9 cellular contexts compared by ENCODE assay signal in genomic region chr14:54882521-54882920, GRCh38. TPM values are rescaled to one million over a fixed set of nuclear protein-coding genes. Genes with fewer than 3 reads are reported as not detected.
DNase-seq lines count a peak whose midpoint lies in the region; ATAC-seq and TF ChIP-seq lines count a peak whose summit lies in the region.
"Had no signal": no experiment of that assay in that cellular context is flagged by ENCODE, and none has a peak within 500 bp of the region (broad histone marks: within the 10 kb centered on the region; RNA-seq: fewer than 3 reads in every experiment).

No MANE protein-coding gene starts in this region.

- H3K27me3 ChIP-seq in heart left ventricle, result no peaks in the 10 kb centered on the region

- H3K27me3 Mint-ChIP-seq in activated CD4-positive, alpha-beta T cell treated with anti-CD3 and anti-CD28 coated beads, Interleukin-2, amount 10 ng/mL, durations not matched to agents 24 days and 14 days, result no peaks in the 10 kb centered on the region
- H3K27me3 Mint-ChIP-seq in activated B cell treated with CpG ODN at 0.5 μM for 24 hours, result no peaks in the 10 kb centered on the region
- no peaks in the 10 kb centered on the region for H3K27me3 Mint-ChIP-seq in stimulated activated naive B cell treated with anti-CD40 and anti-IgM and Interleukin-4, amounts not matched to agents 10 μg/mL and 1 μg/mL and 100 μg/mL, for 72 hours

- TF ChIP-seq CTCF in activated B cell treated with CpG ODN at 0.5 μM for 24 hours (IDR thresholded peaks at IDR 0.05) (no peak), heart left ventricle (IDR thresholded peaks at IDR 0.05) (no peak)

- peak overlapping the region in 4 of 12 donors; percentile 47 to 55 (median 52) for H3K4me3 ChIP-seq in heart left ventricle

- peaks cover 16% of the 10 kb centered on the region for H3K36me3 Mint-ChIP-seq in activated CD4-positive, alpha-beta T cell treated with anti-CD3 and anti-CD28 coated beads, Interleukin-2, amount 10 ng/mL, durations not matched to agents 24 days and 14 days (ENCODE audit: low read depth)
- H3K36me3 Mint-ChIP-seq in activated B cell treated with CpG ODN at 0.5 μM for 24 hours (ENCODE audit: low read depth), result peaks cover 3% of the 10 kb centered on the region
- peaks cover 0 to 1% of the 10 kb centered on the region in 2 donors for H3K36me3 Mint-ChIP-seq in stimulated activated naive B cell treated with anti-CD40 and anti-IgM and Interleukin-4, amounts not matched to agents 10 μg/mL and 1 μg/mL and 100 μg/mL, for 72 hours

- DNase-seq in activated CD4-positive, alpha-beta T cell treated with anti-CD3 and anti-CD28 coated beads, Interleukin-2, amount 10 ng/mL, durations not matched to agents 24 days and 14 days, result no peak
- no peak for DNase-seq in activated CD4-positive, alpha-beta T cell treated with anti-CD3 and anti-CD28 coated beads, Interleukin-2, amount 50 U/mL, for 1 hour
- DNase-seq in activated B cell treated with CpG ODN at 0.5 μM for 24 hours (no peak), heart left ventricle (no peak), NCI-H345 treated with DMSO at 0.1 percent for 48 hours (lab: John Stamatoyannopoulos, UW; ENCODE audit: unreplicated experiment) (no peak), MV-4-11 (lab: John Stamatoyannopoulos, UW) (no peak)
- DNase-seq in stimulated activated naive B cell treated with anti-CD40 and anti-IgM and Interleukin-4, amounts not matched to agents 10 μg/mL and 1 μg/mL and 100 μg/mL, for 72 hours, result no peak
- DNase-seq: stimulated activated CD4-positive, alpha-beta T cell treated with anti-CD3 and anti-CD28 coated beads, Interleukin-1b, Interleukin-23, amount 100 ng/mL, for 48 hours had no signal

- H3K36me3 ChIP-seq in heart left ventricle, result peaks cover 0 to 6% (median 0%) of the 10 kb centered on the region in 9 donors

- no peaks in the 10 kb centered on the region for H3K9me3 ChIP-seq in heart left ventricle

- CTCF ChIA-PET in activated B cell treated with CpG ODN at 0.5 μM for 24 hours (lab: Charles Lee), result interaction anchor here (1.4 to 2.3 kb wide), 5 partner anchors 8 to 25 kb away, joined by 4 to 14 read pairs (median 8); partner anchors contain the start of gene GCH1

- 67 to 87% (median 77%) methylated on average over 6 of the region's 6 CpGs for WGBS in heart left ventricle, 4 donors

- ATAC-seq in activated B cell treated with CpG ODN at 0.5 μM for 24 hours (ENCODE audit: low read depth) (no peak), heart left ventricle (peak in 2 of 4 donors; percentile 7 to 25), GM21515 (IDR thresholded peaks at IDR 0.05; ENCODE audit: unreplicated experiment) (no peak)
- ATAC-seq in stimulated activated naive B cell treated with anti-CD40 and anti-IgM and Interleukin-4, amounts not matched to agents 10 μg/mL and 1 μg/mL and 100 μg/mL, for 72 hours (replicated peaks), result no peak

- POLR2A ChIA-PET in activated B cell treated with CpG ODN at 0.5 μM for 24 hours (lab: Charles Lee), result interaction anchor here (0.7 to 2.2 kb wide), 6 partner anchors 16 to 315 kb away, joined by 3 to 8 read pairs (median 4); partner anchors contain the start of genes SAMD4A, SOCS4 and WDHD1

- no peaks in the 10 kb centered on the region for H3K9me3 Mint-ChIP-seq in activated CD4-positive, alpha-beta T cell treated with anti-CD3 and anti-CD28 coated beads, Interleukin-2, amount 10 ng/mL, durations not matched to agents 24 days and 14 days
- no peaks in the 10 kb centered on the region for H3K9me3 Mint-ChIP-seq in activated B cell treated with CpG ODN at 0.5 μM for 24 hours
- no peaks in the 10 kb centered on the region for H3K9me3 Mint-ChIP-seq in stimulated activated naive B cell treated with anti-CD40 and anti-IgM and Interleukin-4, amounts not matched to agents 10 μg/mL and 1 μg/mL and 100 μg/mL, for 72 hours

- peak overlapping the region in 11 of 12 donors; percentile 48 to 91 (median 75) for H3K27ac ChIP-seq in heart left ventricle

- intact Hi-C loops in activated CD4-positive, alpha-beta T cell treated with anti-CD3 and anti-CD28 coated beads, Interleukin-2, amount 10 ng/mL, durations not matched to agents 24 days and 14 days (cut with micrococcal nuclease), result loop anchor here (1.0 kb wide), 1 partner anchor 11 kb away; no protein-coding TSS in a partner anchor
- intact Hi-C loops in activated B cell treated with CpG ODN at 0.5 μM for 24 hours (cut with micrococcal nuclease), result loop anchor here (1.0 kb wide), 2 partner anchors 8 to 24 kb away; no protein-coding TSS in a partner anchor
- intact Hi-C loops in heart left ventricle (cut with DNase I), result no loop called here

- no peak for TF ChIP-seq POLR2A in heart left ventricle (IDR thresholded peaks at IDR 0.05)

- H3K4me1 Mint-ChIP-seq in activated CD4-positive, alpha-beta T cell treated with anti-CD3 and anti-CD28 coated beads, Interleukin-2, amount 10 ng/mL, durations not matched to agents 24 days and 14 days, result peaks cover 44% of the 10 kb centered on the region
- H3K4me1 Mint-ChIP-seq in activated B cell treated with CpG ODN at 0.5 μM for 24 hours, result peaks cover 28% of the 10 kb centered on the region
- peaks cover 12 to 35% of the 10 kb centered on the region in 2 donors for H3K4me1 Mint-ChIP-seq in stimulated activated naive B cell treated with anti-CD40 and anti-IgM and Interleukin-4, amounts not matched to agents 10 μg/mL and 1 μg/mL and 100 μg/mL, for 72 hours

- peak overlapping the region; percentile 83 for H3K4me3 Mint-ChIP-seq in activated CD4-positive, alpha-beta T cell treated with anti-CD3 and anti-CD28 coated beads, Interleukin-2, amount 10 ng/mL, durations not matched to agents 24 days and 14 days
- H3K4me3 Mint-ChIP-seq in activated B cell treated with CpG ODN at 0.5 μM for 24 hours, result peak overlapping the region; percentile 88
- H3K4me3 Mint-ChIP-seq in stimulated activated naive B cell treated with anti-CD40 and anti-IgM and Interleukin-4, amounts not matched to agents 10 μg/mL and 1 μg/mL and 100 μg/mL, for 72 hours, result no peak overlapping the region

- peak overlapping the region; percentile 90 for H3K27ac Mint-ChIP-seq in activated CD4-positive, alpha-beta T cell treated with anti-CD3 and anti-CD28 coated beads, Interleukin-2, amount 10 ng/mL, durations not matched to agents 24 days and 14 days
- H3K27ac Mint-ChIP-seq in activated B cell treated with CpG ODN at 0.5 μM for 24 hours, result peak overlapping the region; percentile 97
- peak overlapping the region; percentile 16 for H3K27ac Mint-ChIP-seq in stimulated activated naive B cell treated with anti-CD40 and anti-IgM and Interleukin-4, amounts not matched to agents 10 μg/mL and 1 μg/mL and 100 μg/mL, for 72 hours

- peaks cover 0 to 23% (median 6%) of the 10 kb centered on the region in 12 donors for H3K4me1 ChIP-seq in heart left ventricle

RNA-seq across cellular contexts. Expression of gene GCH1, which starts 20.1 kb away (rescaled TPM):
- total RNA-seq in activated CD4-positive, alpha-beta T cell treated with anti-CD3 and anti-CD28 coated beads, Interleukin-2, amount 10 ng/mL, durations not matched to agents 24 days and 14 days, result 49.8 and 49.9 TPM in 2 replicates
- total RNA-seq in activated B cell treated with CpG ODN at 0.5 μM for 24 hours (15.5 and 17.2 TPM in 2 replicates), heart left ventricle (10 to 100 TPM in 1 of 9 donors, 1 to 10 TPM in 8; 1.6 to 13.8 (median 3.7) TPM)
- 1 to 10 TPM; 1.9 to 2.7 TPM for polyA plus RNA-seq in heart left ventricle

Comparison
In these comparisons a context has a peak if more than half of its experiments do, and no peak if none do; other contexts are left out.
1. H3K27ac Mint-ChIP-seq: peak in every context shown above with its lines; median percentile 97 in activated B cell treated with CpG ODN at 0.5 μM for 24 hours; 90 in activated CD4-positive, alpha-beta T cell treated with anti-CD3 and anti-CD28 coated beads, Interleukin-2, amount 10 ng/mL, durations not matched to agents 24 days and 14 days; 16 in stimulated activated naive B cell treated with anti-CD40 and anti-IgM and Interleukin-4, amounts not matched to agents 10 μg/mL and 1 μg/mL and 100 μg/mL, for 72 hours.
2. H3K4me3 Mint-ChIP-seq: peak in activated CD4-positive, alpha-beta T cell treated with anti-CD3 and anti-CD28 coated beads, Interleukin-2, amount 10 ng/mL, durations not matched to agents 24 days and 14 days (single experiment) and activated B cell treated with CpG ODN at 0.5 μM for 24 hours (single experiment); none in stimulated activated naive B cell treated with anti-CD40 and anti-IgM and Interleukin-4, amounts not matched to agents 10 μg/mL and 1 μg/mL and 100 μg/mL, for 72 hours (0 of 2).
3. intact Hi-C loops: an anchor here in activated CD4-positive, alpha-beta T cell treated with anti-CD3 and anti-CD28 coated beads, Interleukin-2, amount 10 ng/mL, durations not matched to agents 24 days and 14 days (1.0 kb wide) and activated B cell treated with CpG ODN at 0.5 μM for 24 hours (1.0 kb wide); none called in heart left ventricle.